ENCODE assay signal across 7 cellular contexts in the genomic region with DNA sequence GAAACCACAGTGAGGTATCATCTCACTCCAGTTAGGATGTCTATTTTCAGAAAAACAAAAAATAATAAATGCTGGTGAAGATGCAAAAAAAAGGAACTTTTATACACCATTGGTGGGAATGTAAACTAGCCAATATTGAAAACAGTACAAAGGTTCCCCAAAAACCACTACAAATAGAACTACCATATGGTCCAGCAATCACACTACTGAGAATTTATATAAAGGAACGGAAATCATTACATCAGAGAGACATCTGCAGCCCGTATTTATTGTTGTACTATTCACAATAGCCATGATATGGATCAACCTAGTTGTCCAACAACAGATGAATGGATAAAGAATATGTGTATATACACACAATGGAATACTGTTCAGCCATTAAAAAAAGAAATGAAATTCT.
"Had no signal": no experiment of that assay in that cellular context is flagged by ENCODE, and none has a peak within 500 bp of the region (broad histone marks: within the 10 kb centered on the region; RNA-seq: fewer than 3 reads in every experiment).

No MANE protein-coding gene starts in this region.

- DNase-seq: H9, HCEC 1CT, KBM-7 had no signal

- ATAC-seq: GM23338, HepG2 had no signal

- H3K4me2 ChIP-seq: GM23338 had no signal

- H3K9me3 Mint-ChIP-seq: GM23338 had no signal

- H3K4me1 Mint-ChIP-seq: GM23338 had no signal

- H3K27ac Mint-ChIP-seq: GM23338, H9, IgD-negative memory B cell had no signal

- H2AFZ ChIP-seq: GM23338 had no signal

- H3K4me3 ChIP-seq: GM23338 had no signal

- H3K27ac ChIP-seq: HL-60 had no signal

- H3K4me3 Mint-ChIP-seq: GM23338, H9, IgD-negative memory B cell had no signal

- H3K27me3 Mint-ChIP-seq: IgD-negative memory B cell had no signal
